18 cellular contexts compared by ENCODE assay signal in the genomic region with DNA sequence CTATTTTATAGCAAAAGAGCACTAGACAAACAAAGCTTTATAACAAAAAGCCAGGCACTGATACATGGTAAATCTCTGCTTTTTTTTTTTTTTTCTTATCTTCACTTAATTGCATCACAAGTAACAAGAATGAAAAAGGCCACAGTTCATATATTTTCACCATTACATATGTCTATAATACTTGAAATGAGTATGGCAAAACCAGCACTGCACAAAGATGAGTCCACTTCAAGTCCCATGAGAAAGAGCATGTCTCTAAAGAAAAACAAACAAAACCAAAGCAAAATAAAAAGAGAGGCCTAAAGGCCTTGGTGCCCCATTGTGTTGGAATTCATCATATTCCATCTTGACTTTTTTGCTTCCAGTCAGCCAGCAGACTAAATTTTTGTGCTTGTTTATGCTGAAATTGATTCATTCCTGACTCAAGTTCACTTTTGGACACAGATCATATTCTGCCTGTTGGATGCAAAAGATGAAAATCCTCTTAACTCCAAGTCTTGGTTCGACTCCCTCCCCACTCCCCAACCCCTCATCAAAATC.
"Had no signal": no experiment of that assay in that cellular context is flagged by ENCODE, and none has a peak within 500 bp of the region (broad histone marks: within the 10 kb centered on the region; RNA-seq: fewer than 3 reads in every experiment).

No MANE protein-coding gene starts in this region.

- H3K27ac Mint-ChIP-seq: activated CD8-positive, alpha-beta memory T cell treated with anti-CD3 and anti-CD28 coated beads, Interleukin-2, amount 10 ng/mL, durations not matched to agents 7 days and 5 days; activated naive CD8-positive, alpha-beta T cell treated with anti-CD3 and anti-CD28 coated beads, Interleukin-2, amount 10 ng/mL, durations not matched to agents 7 days and 5 days; T-helper 2 cell treated with Interferon-gamma antibody and Interleukin-4, amounts not matched to agents 5 μg/mL and 100 μg/mL, for 36 hours had no signal

- DNase-seq: activated CD4-positive, alpha-beta T cell treated with anti-CD3 and anti-CD28 coated beads, Interleukin-2, amount 50 U/mL, for 48 hours; activated CD8-positive, alpha-beta memory T cell treated with anti-CD3 and anti-CD28 coated beads, Interleukin-2, amount 10 ng/mL, durations not matched to agents 7 days and 5 days; activated gamma-delta T cell; activated naive CD8-positive, alpha-beta T cell treated with anti-CD3 and anti-CD28 coated beads, Interleukin-2, amount 10 ng/mL, durations not matched to agents 7 days and 5 days; activated T-cell treated with anti-CD3 and anti-CD28 coated beads, Interleukin-2, amount 50 U/mL, for 4 hours; dermis blood vessel endothelial cell; foreskin melanocyte; heart left ventricle; mesenchymal stem cell; ovary; retina; SW 1271; transverse colon had no signal

- H3K4me3 Mint-ChIP-seq: activated CD8-positive, alpha-beta memory T cell treated with anti-CD3 and anti-CD28 coated beads, Interleukin-2, amount 10 ng/mL, durations not matched to agents 7 days and 5 days; activated naive CD8-positive, alpha-beta T cell treated with anti-CD3 and anti-CD28 coated beads, Interleukin-2, amount 10 ng/mL, durations not matched to agents 7 days and 5 days; activated T-cell treated with anti-CD3 and anti-CD28 coated beads, Interleukin-2, amount 50 U/mL, for 4 hours; central memory CD8-positive, alpha-beta T cell; T-helper 2 cell treated with Interferon-gamma antibody and Interleukin-4, amounts not matched to agents 5 μg/mL and 100 μg/mL, for 36 hours had no signal

- H3K36me3 Mint-ChIP-seq: activated CD8-positive, alpha-beta memory T cell treated with anti-CD3 and anti-CD28 coated beads, Interleukin-2, amount 10 ng/mL, durations not matched to agents 7 days and 5 days; activated naive CD8-positive, alpha-beta T cell treated with anti-CD3 and anti-CD28 coated beads, Interleukin-2, amount 10 ng/mL, durations not matched to agents 7 days and 5 days had no signal

- H3K9me3 Mint-ChIP-seq: activated naive CD8-positive, alpha-beta T cell treated with anti-CD3 and anti-CD28 coated beads, Interleukin-2, amount 10 ng/mL, durations not matched to agents 7 days and 5 days; activated T-cell treated with anti-CD3 and anti-CD28 coated beads, Interleukin-2, amount 50 U/mL, for 4 hours; T-helper 2 cell treated with Interferon-gamma antibody and Interleukin-4, amounts not matched to agents 5 μg/mL and 100 μg/mL, for 36 hours had no signal

- H3K27me3 Mint-ChIP-seq: activated CD8-positive, alpha-beta memory T cell treated with anti-CD3 and anti-CD28 coated beads, Interleukin-2, amount 10 ng/mL, durations not matched to agents 7 days and 5 days; activated naive CD8-positive, alpha-beta T cell treated with anti-CD3 and anti-CD28 coated beads, Interleukin-2, amount 10 ng/mL, durations not matched to agents 7 days and 5 days; central memory CD8-positive, alpha-beta T cell had no signal

- ATAC-seq: activated CD4-positive, CD25-positive, alpha-beta regulatory T cell treated with anti-CD3 and anti-CD28 coated beads, Interleukin-2, amount 50 U/mL, for 24 hours; activated CD8-positive, alpha-beta memory T cell treated with anti-CD3 and anti-CD28 coated beads, Interleukin-2, amount 10 ng/mL, durations not matched to agents 7 days and 5 days; activated T-cell treated with anti-CD3 and anti-CD28 coated beads, Interleukin-2, amount 50 U/mL, for 4 hours; esophagus mucosa; heart left ventricle; left lobe of liver had no signal

- H3K4me1 Mint-ChIP-seq: activated CD8-positive, alpha-beta memory T cell treated with anti-CD3 and anti-CD28 coated beads, Interleukin-2, amount 10 ng/mL, durations not matched to agents 7 days and 5 days; activated naive CD8-positive, alpha-beta T cell treated with anti-CD3 and anti-CD28 coated beads, Interleukin-2, amount 10 ng/mL, durations not matched to agents 7 days and 5 days; central memory CD8-positive, alpha-beta T cell had no signal
